8 cellular contexts compared by ENCODE assay signal in genomic region chr2:96816836-96817702, GRCh38. TPM values are rescaled to one million over a fixed set of nuclear protein-coding genes. Genes with fewer than 3 reads are reported as not detected.
A peak's percentile ranks its signal among the peaks of the same experiment; 100 is the strongest.
DNase-seq lines count a peak whose midpoint lies in the region; ATAC-seq and TF ChIP-seq lines count a peak whose summit lies in the region.

No MANE protein-coding gene starts in this region.

- DNase-seq in heart left ventricle: no peak
- DNase-seq in Right ventricle myocardium inferior (ENCODE audit: missing footprints): no peak
- DNase-seq in NCI-H2227 (lab: John Stamatoyannopoulos, UW; ENCODE audit: unreplicated experiment): peak; percentile 66
- DNase-seq in naive B cell: no peak
- no peak for DNase-seq in NCI-H2029 treated with DMSO at 0.1 percent for 48 hours (lab: John Stamatoyannopoulos, UW)
- DNase-seq in NCI-H510A (lab: John Stamatoyannopoulos, UW): no peak
- DNase-seq in NCI-H1694 (lab: John Stamatoyannopoulos, UW): no peak

- H3K27me3 Mint-ChIP-seq in dendritic cell treated with granulocyte-macrophage colony-stimulating factor and Interleukin-4, amounts not matched to agents 40 ng/mL and 50 ng/mL, for 4 days: peaks cover 4% of the 10 kb centered on the region
- H3K27me3 Mint-ChIP-seq in naive B cell: no peaks in the 10 kb centered on the region

- peak in 1 of 12 donors; percentile 6 for TF ChIP-seq CTCF in heart left ventricle (IDR thresholded peaks at IDR 0.05)

- H3K4me1 ChIP-seq in heart left ventricle: peaks cover 3 to 69% (median 52%) of the 10 kb centered on the region in 12 donors

- no peaks in the 10 kb centered on the region for H3K9me3 ChIP-seq in heart left ventricle

- peaks cover 50% of the 10 kb centered on the region for H3K4me1 Mint-ChIP-seq in dendritic cell treated with granulocyte-macrophage colony-stimulating factor and Interleukin-4, amounts not matched to agents 40 ng/mL and 50 ng/mL, for 4 days (ENCODE audit: low read depth)
- peaks cover 46 to 60% (median 54%) of the 10 kb centered on the region in 3 donors for H3K4me1 Mint-ChIP-seq in naive B cell

- peak overlapping the region; percentile 69 for H3K4me3 Mint-ChIP-seq in dendritic cell treated with granulocyte-macrophage colony-stimulating factor and Interleukin-4, amounts not matched to agents 40 ng/mL and 50 ng/mL, for 4 days
- H3K4me3 Mint-ChIP-seq in naive B cell: peak overlapping the region; percentile 79 to 91 (median 85)

- peak overlapping the region in 8 of 12 donors; percentile 20 to 99 (median 92) for H3K27ac ChIP-seq in heart left ventricle

- no peaks in the 10 kb centered on the region for H3K27me3 ChIP-seq in heart left ventricle

- no peaks in the 10 kb centered on the region for H3K9me3 Mint-ChIP-seq in dendritic cell treated with granulocyte-macrophage colony-stimulating factor and Interleukin-4, amounts not matched to agents 40 ng/mL and 50 ng/mL, for 4 days
- H3K9me3 Mint-ChIP-seq in naive B cell: no peaks in the 10 kb centered on the region

- H3K36me3 Mint-ChIP-seq in dendritic cell treated with granulocyte-macrophage colony-stimulating factor and Interleukin-4, amounts not matched to agents 40 ng/mL and 50 ng/mL, for 4 days (ENCODE audit: low read depth): peaks cover 40% of the 10 kb centered on the region
- peaks cover 0 to 7% of the 10 kb centered on the region in 2 donors for H3K36me3 Mint-ChIP-seq in naive B cell

- 2 to 12% (median 4%) methylated on average over 27 to 89 of the region's 89 CpGs for WGBS in heart left ventricle, 4 donors

- no peak overlapping the region for H3K27ac Mint-ChIP-seq in dendritic cell treated with granulocyte-macrophage colony-stimulating factor and Interleukin-4, amounts not matched to agents 40 ng/mL and 50 ng/mL, for 4 days
- peak overlapping the region in 1 of 6 donors; percentile 36 for H3K27ac Mint-ChIP-seq in naive B cell

- peak overlapping the region; percentile 23 to 98 (median 82) for H3K4me3 ChIP-seq in heart left ventricle

- peaks cover 0 to 15% (median 3%) of the 10 kb centered on the region in 9 donors for H3K36me3 ChIP-seq in heart left ventricle

- intact Hi-C loops in heart left ventricle (cut with DNase I) (loop anchor here in 2 of 10 donors (10.0 kb wide), 2 partner anchors 182 to 282 kb away; partner anchors contain the start of genes ARID5A (in 1 of the 2) and KANSL3 (in 1 of the 2)), Right ventricle myocardium inferior (cut with DNase I) (loop anchor here (1.0 to 5.0 kb wide), 6 partner anchors 40 to 180 kb away; partner anchors contain the start of genes ANKRD39, CNNM4, KANSL3 and LMAN2L)
- intact Hi-C loops in dendritic cell treated with granulocyte-macrophage colony-stimulating factor and Interleukin-4, amounts not matched to agents 40 ng/mL and 50 ng/mL, for 4 days (cut with micrococcal nuclease): loop anchor here (5.0 kb wide), 1 partner anchor 55 kb away; the partner anchor contains the start of gene CNNM4

- ATAC-seq in heart left ventricle (peak in 1 of 4 donors; percentile 35), Right ventricle myocardium inferior (no peak), naive B cell (ENCODE audit: low read depth in 2 of 2) (no peak)

- no peak for TF ChIP-seq POLR2A in heart left ventricle (IDR thresholded peaks at IDR 0.05)

RNA-seq across cellular contexts. Expression of gene CNNM3, which starts 1.0 kb away (rescaled TPM):
- 10 to 100 TPM in 6 of 9 donors, 1 to 10 TPM in 3; 6.6 to 17.7 (median 10.6) TPM for total RNA-seq in heart left ventricle
- polyA plus RNA-seq in heart left ventricle: 1 to 10 TPM; 5.1 to 7.1 TPM
- total RNA-seq in Right ventricle myocardium inferior: 13.3 TPM
- 10 to 100 TPM in 1 of 6 donors, 1 to 10 TPM in 5; 4.3 to 16.3 (median 6.1) TPM for polyA plus RNA-seq in naive B cell (ENCODE audit: low read depth in 6 of 6)

RNA-seq across cellular contexts. Expression of gene ANKRD23, which starts 26.8 kb away (rescaled TPM):
- 10 to 100 TPM in 2 of 9 donors, 1 to 10 TPM in 7; 2.3 to 23.6 (median 7.9) TPM for total RNA-seq in heart left ventricle
- polyA plus RNA-seq in heart left ventricle: 10 to 100 TPM in 1 of 2 donors, under 1 TPM in 1; 0.96 to 26.7 TPM
- 12.7 TPM for total RNA-seq in Right ventricle myocardium inferior
- polyA plus RNA-seq in naive B cell (ENCODE audit: low read depth in 6 of 6): 1 to 10 TPM in 3 of 6 donors, under 1 TPM in 1, not detected in 2; 0.44 to 1.4 (median 1.1) TPM

RNA-seq across cellular contexts. Expression of gene ANKRD39, which starts 40.7 kb away (rescaled TPM):
- total RNA-seq in heart left ventricle: 10 to 100 TPM; 13.3 to 18.4 (median 16.8) TPM
- polyA plus RNA-seq in heart left ventricle: 10 to 100 TPM; 18.3 to 33.4 TPM
- total RNA-seq in Right ventricle myocardium inferior: 17.4 TPM
- 10 to 100 TPM in 5 of 6 donors, 1 to 10 TPM in 1; 7.3 to 22.8 (median 20.0) TPM for polyA plus RNA-seq in naive B cell (ENCODE audit: low read depth in 6 of 6)

RNA-seq across cellular contexts. Expression of gene SEMA4C, which starts 52.8 kb away (rescaled TPM):
- total RNA-seq in heart left ventricle: 10 to 100 TPM; 15.6 to 29.6 (median 22.0) TPM
- polyA plus RNA-seq in heart left ventricle: 10 to 100 TPM; 11.7 to 17.0 TPM
- total RNA-seq in Right ventricle myocardium inferior: 22.7 TPM
- under 1 TPM in 1 of 6 donors, not detected in 5; 0.82 TPM for polyA plus RNA-seq in naive B cell (ENCODE audit: low read depth in 6 of 6)

RNA-seq across cellular contexts. Expression of gene CNNM4, which starts 56.4 kb away (rescaled TPM):
- total RNA-seq in heart left ventricle (10 to 100 TPM; 13.1 to 47.7 (median 28.7) TPM), Right ventricle myocardium inferior (33.3 TPM)
- polyA plus RNA-seq in heart left ventricle (10 to 100 TPM; 11.3 to 12.7 TPM), naive B cell (ENCODE audit: low read depth in 6 of 6) (1 to 10 TPM in 5 of 6 donors, not detected in 1; 3.3 to 9.4 (median 6.3) TPM)
